Comparison of ENCODE assay signal across 11 cellular contexts in the genomic region with DNA sequence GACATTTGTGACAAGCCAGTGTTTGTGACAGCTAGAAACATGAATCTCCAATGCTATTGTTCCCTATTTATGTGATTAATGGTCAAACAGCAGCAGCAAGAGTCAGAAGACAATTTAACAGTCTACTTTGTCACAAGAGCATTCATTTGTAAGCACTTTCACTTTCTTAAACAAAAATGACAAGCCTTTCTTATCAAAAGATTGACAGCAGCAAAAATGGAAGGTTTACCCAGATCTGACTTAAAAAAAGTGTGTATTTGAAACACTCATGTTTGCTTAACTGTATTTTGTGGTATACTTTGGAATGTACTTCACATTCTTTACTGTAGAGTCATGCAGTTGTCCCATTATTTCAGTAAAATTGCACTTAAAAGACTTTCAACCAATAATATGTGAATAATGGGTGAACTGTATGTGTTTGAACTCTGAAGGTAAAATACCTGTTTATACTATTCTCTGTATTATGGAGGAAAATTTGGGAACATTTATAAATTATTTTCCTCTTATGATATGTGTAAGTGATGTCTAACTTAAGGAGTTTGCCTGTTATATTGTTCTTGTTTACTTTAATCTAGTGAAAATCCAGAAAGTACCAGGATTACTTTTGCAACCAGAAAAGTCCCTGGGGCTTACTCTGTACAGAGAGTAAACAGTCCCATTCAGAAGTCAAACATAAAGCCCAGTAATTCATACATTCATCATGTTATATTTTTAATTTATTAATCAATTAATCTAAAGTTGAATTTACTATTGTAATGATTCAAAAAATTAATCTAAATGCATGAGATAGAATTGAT.
A peak's percentile ranks its signal among the peaks of the same experiment; 100 is the strongest.
DNase-seq lines count a peak whose midpoint lies in the region; ATAC-seq and TF ChIP-seq lines count a peak whose summit lies in the region.
"Had no signal": no experiment of that assay in that cellular context is flagged by ENCODE, and none has a peak within 500 bp of the region (broad histone marks: within the 10 kb centered on the region; RNA-seq: fewer than 3 reads in every experiment).

No MANE protein-coding gene starts in this region.

- no peaks in the 10 kb centered on the region for H3K79me2 ChIP-seq in fibroblast of lung (ENCODE audit: control insufficient read depth, insufficient read depth, low read length)

- H3K9ac ChIP-seq in fibroblast of lung (ENCODE audit: insufficient read depth, low read length), result no peak overlapping the region

- H3K27me3 ChIP-seq in fibroblast of lung (ENCODE audit: control insufficient read depth, insufficient read depth, low read length) (no peaks in the 10 kb centered on the region), H7 (ENCODE audit: control insufficient read depth, insufficient read depth, low read length) (no peaks in the 10 kb centered on the region), transverse colon (no peaks in the 10 kb centered on the region)

- no peak overlapping the region for H3K27ac ChIP-seq in fibroblast of lung (ENCODE audit: insufficient read depth, low read length)
- no peak overlapping the region for H3K27ac ChIP-seq in transverse colon

- no peaks in the 10 kb centered on the region for H4K20me1 ChIP-seq in fibroblast of lung (ENCODE audit: control insufficient read depth, extremely low read depth, insufficient read depth, low read length)

- H3K4me3 ChIP-seq in fibroblast of lung (replicated peaks in 1 of 4; ENCODE audit: control extremely low read depth in 1 of 4, insufficient read depth in 1 of 4, low read depth in 3 of 4, low read length in 4 of 4), result peak overlapping the region in 1 of 4 experiments; percentile 6
- no peak overlapping the region for H3K4me3 ChIP-seq in H7 (ENCODE audit: insufficient read depth, low read depth, low read length)
- no peak overlapping the region for H3K4me3 ChIP-seq in transverse colon

- TF ChIP-seq EP300 in transverse colon (IDR thresholded peaks at IDR 0.05; ENCODE audit: low read depth), result no peak

- H3K9me3 ChIP-seq in fibroblast of lung (ENCODE audit: control insufficient read depth, insufficient read depth, low read depth, low read length) (no peaks in the 10 kb centered on the region), transverse colon (peaks cover 0 to 1% of the 10 kb centered on the region in 2 donors)

- ATAC-seq in GM21786 (IDR thresholded peaks at IDR 0.05; ENCODE audit: unreplicated experiment), result peak; percentile 52
- no peak for ATAC-seq in HG02623 (IDR thresholded peaks at IDR 0.05; ENCODE audit: unreplicated experiment)

- no peak overlapping the region for H2AFZ ChIP-seq in fibroblast of lung (ENCODE audit: low read length)

- in situ Hi-C loops in transverse colon (cut with MboI; ENCODE audit: low pct_ligation_motif_present in 1 of 4, low pct_unique_long_range_greater_than_20kb in 1 of 4, low sequenced_read_pairs in 3 of 4), result no loop called here

- H3K36me3 ChIP-seq in fibroblast of lung (ENCODE audit: control insufficient read depth, insufficient read depth, low read length), result no peaks in the 10 kb centered on the region
- H3K36me3 ChIP-seq in H7 (replicated peaks; ENCODE audit: control insufficient read depth, insufficient read depth, low read length), result no peaks in the 10 kb centered on the region
- no peaks in the 10 kb centered on the region for H3K36me3 ChIP-seq in transverse colon

- TF ChIP-seq CTCF in fibroblast of lung (conservative IDR thresholded peaks at IDR 0.05 in 1 of 2, IDR thresholded peaks at IDR 0.05 in 1 of 2; ENCODE audit: low read depth in 1 of 2, low read length in 2 of 2), result no peak
- no peak for TF ChIP-seq CTCF in transverse colon (IDR thresholded peaks at IDR 0.05)

- H3K4me1 ChIP-seq in fibroblast of lung (ENCODE audit: control insufficient read depth, extremely low read depth, insufficient read depth, low read length) (no peaks in the 10 kb centered on the region), transverse colon (no peaks in the 10 kb centered on the region)

- peak; percentile 79 for DNase-seq in RPMI7951 (ENCODE audit: low read depth)
- DNase-seq in fibroblast of lung (ENCODE audit: low read depth in 2 of 2), result peak; percentile 79 to 89
- peak; percentile 13 for DNase-seq in pons (ENCODE audit: low spot score)
- no peak for DNase-seq in H7
- DNase-seq in T-helper 9 cell, result no peak
- no peak for DNase-seq in transverse colon
- DNase-seq: activated T-cell treated with anti-CD3 and anti-CD28 coated beads, Interleukin-2, amount 50 U/mL, for 24 hours; NCI-H1092 treated with DMSO at 0.1 percent for 48 hours; NK-92 treated with Interleukin-12 subunit alpha and Interleukin-12 subunit beta, amount 100 ng/mL, for 24 hours had no signal

- intact Hi-C loops in transverse colon (cut with DNase I; ENCODE audit: low total_unique reads), result no loop called here

- H3K4me2 ChIP-seq in fibroblast of lung (ENCODE audit: extremely low read depth, insufficient read depth, low read length), result peak overlapping the region; percentile 32

- TF ChIP-seq POLR2A in transverse colon (IDR thresholded peaks at IDR 0.05), result no peak

Comparison
In these comparisons a context has a peak if more than half of its experiments do, and no peak if none do; other contexts are left out.
1. DNase-seq: peak in RPMI7951 (single experiment), fibroblast of lung (2 of 2) and pons (single experiment); none in H7 (single experiment), T-helper 9 cell (single experiment) and transverse colon (single experiment).